Comparison of ENCODE assay signal across 1 cellular context in the genomic region with DNA sequence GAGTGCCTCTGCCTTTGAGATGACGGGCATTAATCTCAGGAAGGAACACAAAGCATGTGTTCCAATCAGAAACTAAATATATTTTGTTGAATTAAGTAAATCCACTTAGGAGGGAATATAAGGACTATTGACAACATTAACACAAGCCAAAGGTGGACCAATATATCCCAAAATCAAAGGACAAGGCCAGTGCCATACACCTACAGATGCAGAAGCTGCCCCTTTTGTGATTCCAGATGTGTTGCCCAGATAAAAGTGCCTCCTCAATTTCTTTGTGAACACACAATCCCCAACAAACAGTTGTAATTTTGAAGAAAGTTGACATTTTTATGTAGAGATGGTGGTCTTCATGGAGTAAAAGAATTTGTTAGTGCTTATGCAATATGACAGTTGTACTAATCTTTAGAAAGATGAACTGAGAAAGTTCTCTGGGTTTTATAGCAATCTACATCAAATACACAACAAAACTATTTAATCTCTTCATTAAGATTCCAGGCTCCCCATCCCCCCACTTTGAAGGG.
TF ChIP-seq lines count a peak whose summit lies in the region.

No MANE protein-coding gene starts in this region.

TF ChIP-seq in GM23338, 12 proteins besides CTCF, POLR2A, EP300 and RAD21:
- TF ChIP-seq POLR2AphosphoS5 (IDR thresholded peaks at IDR 0.05; ENCODE audit: low read depth) = no peak
- TF ChIP-seq, protein P1, sequence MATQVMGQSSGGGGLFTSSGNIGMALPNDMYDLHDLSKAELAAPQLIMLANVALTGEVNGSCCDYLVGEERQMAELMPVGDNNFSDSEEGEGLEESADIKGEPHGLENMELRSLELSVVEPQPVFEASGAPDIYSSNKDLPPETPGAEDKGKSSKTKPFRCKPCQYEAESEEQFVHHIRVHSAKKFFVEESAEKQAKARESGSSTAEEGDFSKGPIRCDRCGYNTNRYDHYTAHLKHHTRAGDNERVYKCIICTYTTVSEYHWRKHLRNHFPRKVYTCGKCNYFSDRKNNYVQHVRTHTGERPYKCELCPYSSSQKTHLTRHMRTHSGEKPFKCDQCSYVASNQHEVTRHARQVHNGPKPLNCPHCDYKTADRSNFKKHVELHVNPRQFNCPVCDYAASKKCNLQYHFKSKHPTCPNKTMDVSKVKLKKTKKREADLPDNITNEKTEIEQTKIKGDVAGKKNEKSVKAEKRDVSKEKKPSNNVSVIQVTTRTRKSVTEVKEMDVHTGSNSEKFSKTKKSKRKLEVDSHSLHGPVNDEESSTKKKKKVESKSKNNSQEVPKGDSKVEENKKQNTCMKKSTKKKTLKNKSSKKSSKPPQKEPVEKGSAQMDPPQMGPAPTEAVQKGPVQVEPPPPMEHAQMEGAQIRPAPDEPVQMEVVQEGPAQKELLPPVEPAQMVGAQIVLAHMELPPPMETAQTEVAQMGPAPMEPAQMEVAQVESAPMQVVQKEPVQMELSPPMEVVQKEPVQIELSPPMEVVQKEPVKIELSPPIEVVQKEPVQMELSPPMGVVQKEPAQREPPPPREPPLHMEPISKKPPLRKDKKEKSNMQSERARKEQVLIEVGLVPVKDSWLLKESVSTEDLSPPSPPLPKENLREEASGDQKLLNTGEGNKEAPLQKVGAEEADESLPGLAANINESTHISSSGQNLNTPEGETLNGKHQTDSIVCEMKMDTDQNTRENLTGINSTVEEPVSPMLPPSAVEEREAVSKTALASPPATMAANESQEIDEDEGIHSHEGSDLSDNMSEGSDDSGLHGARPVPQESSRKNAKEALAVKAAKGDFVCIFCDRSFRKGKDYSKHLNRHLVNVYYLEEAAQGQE (IDR thresholded peaks at IDR 0.05; ENCODE audit: unreplicated experiment) = no peak
- no peak for TF ChIP-seq NANOG (IDR thresholded peaks at IDR 0.05; ENCODE audit: borderline replicate concordance)
- TF ChIP-seq STAT1 (IDR thresholded peaks at IDR 0.05; ENCODE audit: unreplicated experiment) = no peak
- no peak for TF ChIP-seq ZNF462 (CRISPR knock-in tag; IDR thresholded peaks at IDR 0.05)
